Comparison of ENCODE assay signal across 9 cellular contexts in genomic region chr19:9847087-9847671, GRCh38. TPM values are rescaled to one million over a fixed set of nuclear protein-coding genes. Genes with fewer than 3 reads are reported as not detected.
DNase-seq lines count a peak whose midpoint lies in the region; ATAC-seq and TF ChIP-seq lines count a peak whose summit lies in the region.
"Had no signal": no experiment of that assay in that cellular context is flagged by ENCODE, and none has a peak within 500 bp of the region (broad histone marks: within the 10 kb centered on the region; RNA-seq: fewer than 3 reads in every experiment).

No MANE protein-coding gene starts in this region.

- DNase-seq in DMS53 (lab: John Stamatoyannopoulos, UW) (peak; percentile 45), DMS53 treated with DMSO at 0.1 percent for 48 hours (lab: John Stamatoyannopoulos, UW; ENCODE audit: unreplicated experiment) (no peak), PC-9 (peak in 1 of 2 experiments; percentile 41), amniotic stem cell (lab: John Stamatoyannopoulos, UW) (peak; percentile 86), iPS-NIHi11 (ENCODE audit: low spot score) (peak; percentile 85), SHP77 treated with DMSO at 0.1 percent for 48 hours (lab: John Stamatoyannopoulos, UW) (no peak)
- DNase-seq in stimulated activated CD8-positive, alpha-beta memory T cell treated with anti-CD3 and anti-CD28 coated beads, Interleukin-4, amount 100 ng/mL, for 24 hours (ENCODE audit: low read depth) = peak; percentile 58

- no peak overlapping the region for H2AFZ ChIP-seq in PC-9

- TF ChIP-seq CTCF in PC-9 (conservative IDR thresholded peaks at IDR 0.05) = peak; percentile 56; the same call in 1 of the 2 replicates

- H3K27me3 ChIP-seq in PC-9 (ENCODE audit: insufficient read depth, low read depth) = no peaks in the 10 kb centered on the region
- H3K27me3 ChIP-seq: suprapubic skin had no signal

- H3K4me3 ChIP-seq in PC-9 = no peak overlapping the region
- H3K4me3 ChIP-seq: suprapubic skin had no signal

- H3K79me2 ChIP-seq in PC-9 (ENCODE audit: low read depth) = no peaks in the 10 kb centered on the region

- no peaks in the 10 kb centered on the region for H3K9me2 ChIP-seq in PC-9 (ENCODE audit: insufficient read depth)

- H3K36me3 ChIP-seq in PC-9 (ENCODE audit: low read depth) = peaks cover 5% of the 10 kb centered on the region; the same call in 1 of the 2 replicates

- intact Hi-C loops in PC-9 (cut with micrococcal nuclease; ENCODE audit: unreplicated experiment) = loop anchor here (5.0 kb wide), 1 partner anchor 65 kb away; no protein-coding TSS in a partner anchor

- no peak for ATAC-seq in HG02870 (IDR thresholded peaks at IDR 0.05; ENCODE audit: unreplicated experiment)

- CTCF ChIA-PET in PC-9 (lab: Charles Lee) = no interaction called here

- POLR2A ChIA-PET in PC-9 (lab: Charles Lee; ENCODE audit: unreplicated experiment) = no interaction called here

- peaks cover 4% of the 10 kb centered on the region; the same call in 1 of the 2 replicates for H3K9me3 ChIP-seq in PC-9 (ENCODE audit: insufficient read depth, low read depth)
- H3K9me3 ChIP-seq: suprapubic skin had no signal

- no peak overlapping the region for H3K27ac ChIP-seq in PC-9
- H3K27ac ChIP-seq: suprapubic skin had no signal

- no peaks in the 10 kb centered on the region for H3K4me1 ChIP-seq in PC-9 (replicated peaks; ENCODE audit: insufficient read depth)

- BruUV-seq in PC-9 (replicated peaks; lab: Mats Ljungman, UMichigan) = no TSS peak

- H3F3A ChIP-seq in PC-9 (ENCODE audit: insufficient read depth, low read depth) = no peaks in the 10 kb centered on the region

- 0 out of 2 replicates have a peak, but pooled peaks cover 3% of the 10 kb centered on the region for H4K20me1 ChIP-seq in PC-9 (ENCODE audit: insufficient read depth)

- no peak overlapping the region for H3K4me2 ChIP-seq in PC-9

RNA-seq across cellular contexts. Expression of gene PIN1, which starts 12.1 kb away (rescaled TPM):
- total RNA-seq in PC-9 (2021) = 72.2 and 74.1 TPM in 2 replicates

RNA-seq across cellular contexts. Expression of gene UBL5, which starts 19.5 kb away (rescaled TPM):
- total RNA-seq in PC-9 (2021) = 400 and 403 TPM in 2 replicates

RNA-seq across cellular contexts. Expression of gene FBXL12, which starts 28.3 kb away (rescaled TPM):
- 30.7 and 35.8 TPM in 2 replicates for total RNA-seq in PC-9 (2021)

Comparison
In these comparisons a context has a peak if more than half of its experiments do, and no peak if none do; other contexts are left out.
1. DNase-seq: peak in DMS53 (single experiment), amniotic stem cell (single experiment), iPS-NIHi11 (single experiment) and stimulated activated CD8-positive, alpha-beta memory T cell treated with anti-CD3 and anti-CD28 coated beads, Interleukin-4, amount 100 ng/mL, for 24 hours (single experiment); none in DMS53 treated with DMSO at 0.1 percent for 48 hours (single experiment) and SHP77 treated with DMSO at 0.1 percent for 48 hours (single experiment).